In the genomic region with DNA sequence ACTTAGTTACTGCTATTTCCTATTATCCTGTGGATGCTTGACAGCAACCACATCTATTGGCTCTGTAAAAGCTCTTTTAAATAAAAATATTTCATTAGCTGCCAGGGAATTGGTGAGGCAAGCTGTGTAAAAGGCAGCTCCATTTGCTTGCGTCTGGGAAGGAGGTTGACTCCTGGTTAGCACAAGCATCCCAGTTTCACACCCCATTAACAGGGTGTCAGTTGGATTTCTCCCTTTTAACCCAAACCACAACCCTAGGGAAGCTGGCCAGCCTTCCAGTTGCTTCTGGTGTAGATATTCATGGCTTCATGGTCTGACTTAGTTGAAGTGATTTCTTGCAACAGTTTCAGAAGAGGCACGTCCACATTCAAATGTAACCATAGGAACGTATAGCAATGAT, we compare ENCODE assay signal across 13 cellular contexts.
DNase-seq lines count a peak whose midpoint lies in the region; ATAC-seq and TF ChIP-seq lines count a peak whose summit lies in the region.
"Had no signal": no experiment of that assay in that cellular context is flagged by ENCODE, and none has a peak within 500 bp of the region (broad histone marks: within the 10 kb centered on the region; RNA-seq: fewer than 3 reads in every experiment).

No MANE protein-coding gene starts in this region.

- H3K9ac ChIP-seq in mesendoderm (ENCODE audit: low read length), result no peak overlapping the region

- in situ Hi-C loops in astrocyte of the cerebellum (cut with HindIII; ENCODE audit: low sequenced_read_pairs), result loop anchor here (25.0 kb wide), 1 partner anchor 162 kb away; the partner anchor contains the start of gene ACTBL2

- peak in 2 of 3 donors; percentile 19 to 76 for DNase-seq in right cardiac atrium
- no peak for DNase-seq in left ventricle myocardium inferior
- DNase-seq in astrocyte of the cerebellum (ENCODE audit: low read depth), result peak; percentile 80
- DNase-seq in mesendoderm, result peak; percentile 78
- DNase-seq in activated CD4-positive, alpha-beta T cell treated with anti-CD3 and anti-CD28 coated beads for 48 hours, result no peak
- no peak for DNase-seq in GM19240 (ENCODE audit: insufficient read length, low spot score)
- no peak for DNase-seq in NCI-H2029 treated with DMSO at 0.1 percent for 48 hours (lab: John Stamatoyannopoulos, UW)
- no peak for DNase-seq in foreskin fibroblast
- DNase-seq: HCEC 1CT, NCI-H1105 treated with DMSO at 0.1 percent for 48 hours, NCI-H187, NCI-H526 treated with DMSO at 0.1 percent for 48 hours, SHP77 treated with DMSO at 0.1 percent for 48 hours had no signal

- H4K5ac ChIP-seq in mesendoderm (ENCODE audit: low read length), result no peak overlapping the region

- H2AK5ac ChIP-seq in mesendoderm (ENCODE audit: low read length), result no peak overlapping the region

- no peak overlapping the region for H3K4me2 ChIP-seq in mesendoderm (ENCODE audit: low read length)

- H3K4me1 ChIP-seq in right cardiac atrium (ENCODE audit: control insufficient read depth, insufficient read depth, low read length) (no peaks in the 10 kb centered on the region), left ventricle myocardium inferior (no peaks in the 10 kb centered on the region), mesendoderm (ENCODE audit: control insufficient read depth, low read depth, low read length) (peaks cover 2% of the 10 kb centered on the region)

- ATAC-seq in right cardiac atrium, result peak; percentile 28 to 72

- H3K36me3 ChIP-seq in left ventricle myocardium inferior, result no peaks in the 10 kb centered on the region
- H3K36me3 ChIP-seq in mesendoderm (ENCODE audit: control insufficient read depth, insufficient read depth, low read length), result no peaks in the 10 kb centered on the region

- intact Hi-C loops in right cardiac atrium (cut with DNase I), result no loop called here
- intact Hi-C loops in left ventricle myocardium inferior (cut with micrococcal nuclease), result no loop called here

- no peak overlapping the region for H2BK15ac ChIP-seq in mesendoderm (replicated peaks; ENCODE audit: low read depth)

- H3K4me3 ChIP-seq in right cardiac atrium (ENCODE audit: low read length) (no peak overlapping the region), left ventricle myocardium inferior (no peak overlapping the region), astrocyte of the cerebellum (ENCODE audit: low read depth, low read length) (no peak overlapping the region), mesendoderm (ENCODE audit: low read length) (no peak overlapping the region), foreskin fibroblast (ENCODE audit: low read depth in 1 of 2, low read length in 2 of 2) (no peak overlapping the region)

- H3K4ac ChIP-seq in mesendoderm (ENCODE audit: low read depth, low read length), result no peak overlapping the region

- H2BK5ac ChIP-seq in mesendoderm (ENCODE audit: low read length), result no peak overlapping the region

- H3K18ac ChIP-seq in mesendoderm (ENCODE audit: low read length), result no peak overlapping the region

- H3K27me3 ChIP-seq in right cardiac atrium (ENCODE audit: control insufficient read depth, insufficient read depth), result no peaks in the 10 kb centered on the region
- no peaks in the 10 kb centered on the region for H3K27me3 ChIP-seq in left ventricle myocardium inferior (ENCODE audit: low read depth)
- no peaks in the 10 kb centered on the region for H3K27me3 ChIP-seq in mesendoderm (ENCODE audit: insufficient read depth, low read length, poor library complexity)

- no peaks in the 10 kb centered on the region for H3K79me1 ChIP-seq in mesendoderm (ENCODE audit: low read length)

- H3K27ac ChIP-seq in right cardiac atrium (ENCODE audit: low read length) (no peak overlapping the region), left ventricle myocardium inferior (replicated peaks) (no peak overlapping the region), mesendoderm (ENCODE audit: low read depth, low read length) (no peak overlapping the region)

- H3K9me3 ChIP-seq in right cardiac atrium (ENCODE audit: control insufficient read depth, low read length) (no peaks in the 10 kb centered on the region), left ventricle myocardium inferior (replicated peaks) (no peaks in the 10 kb centered on the region)

- H3K79me2 ChIP-seq in mesendoderm (ENCODE audit: control insufficient read depth, insufficient read depth, low read length), result no peaks in the 10 kb centered on the region

- H4K8ac ChIP-seq in mesendoderm (ENCODE audit: low read depth, low read length), result no peak overlapping the region

- no peak overlapping the region for H2BK120ac ChIP-seq in mesendoderm (ENCODE audit: low read depth, low read length)

- no peak overlapping the region for H3K23ac ChIP-seq in mesendoderm (ENCODE audit: low read length)

- TF ChIP-seq CTCF in left ventricle myocardium inferior (IDR thresholded peaks at IDR 0.05; ENCODE audit: borderline replicate concordance), result no peak
- TF ChIP-seq CTCF in astrocyte of the cerebellum (IDR thresholded peaks at IDR 0.05; ENCODE audit: low read depth, low read length, missing control alignments), result no peak
- no peak for TF ChIP-seq CTCF in foreskin fibroblast (IDR thresholded peaks at IDR 0.05; ENCODE audit: low read depth, low read length)

- H3K56ac ChIP-seq in mesendoderm (ENCODE audit: low read length), result no peak overlapping the region

- WGBS in right cardiac atrium, result 70% methylated on average over 3 of the region's 3 CpGs
- no CpG with 5 or more reads among the region's 3 CpGs for WGBS in mesendoderm (ENCODE audit: extremely low coverage, insufficient coverage, low lambda C conversion rate)

Comparison
In these comparisons a context has a peak if more than half of its experiments do, and no peak if none do; other contexts are left out.
1. DNase-seq: peak in right cardiac atrium (2 of 3), astrocyte of the cerebellum (single experiment) and mesendoderm (single experiment); none in left ventricle myocardium inferior (single experiment), activated CD4-positive, alpha-beta T cell treated with anti-CD3 and anti-CD28 coated beads for 48 hours (single experiment), GM19240 (single experiment), NCI-H2029 treated with DMSO at 0.1 percent for 48 hours (single experiment) and foreskin fibroblast (0 of 2).